Comparison of ENCODE assay signal across 14 cellular contexts in the genomic region with DNA sequence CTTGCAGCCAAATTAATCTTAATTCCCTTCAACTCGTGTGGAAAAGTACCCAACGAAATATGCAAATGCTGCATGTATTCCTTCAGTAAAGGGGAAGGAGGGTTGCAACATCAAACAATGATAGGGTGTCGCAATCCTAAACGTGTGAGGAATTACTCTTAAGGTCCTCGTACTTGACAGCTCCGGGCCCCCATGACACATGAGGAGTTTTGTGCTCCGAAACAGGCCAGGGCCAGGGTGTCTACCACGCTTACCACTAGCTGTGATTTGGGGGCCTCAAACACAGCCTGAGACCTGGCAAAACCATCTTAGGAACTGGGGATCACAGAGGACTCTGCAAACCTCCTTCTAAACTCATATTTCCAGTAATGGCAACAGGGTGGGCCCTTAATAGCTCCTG. TPM values are rescaled to one million over a fixed set of nuclear protein-coding genes. Genes with fewer than 3 reads are reported as not detected.
DNase-seq lines count a peak whose midpoint lies in the region; ATAC-seq, FAIRE-seq and TF ChIP-seq lines count a peak whose summit lies in the region.
"Had no signal": no experiment of that assay in that cellular context is flagged by ENCODE, and none has a peak within 500 bp of the region (broad histone marks: within the 10 kb centered on the region; RNA-seq: fewer than 3 reads in every experiment).

No MANE protein-coding gene starts in this region.

- H2AK5ac ChIP-seq in mesendoderm (ENCODE audit: low read length): no peak overlapping the region

- intact Hi-C loops in left cardiac atrium (cut with DNase I): loop anchor here in 1 of 2 donors (5.0 kb wide), 1 partner anchor 62 kb away; no protein-coding TSS in a partner anchor
- intact Hi-C loops in Right ventricle myocardium inferior (cut with DNase I): loop anchor here (5.0 kb wide), 1 partner anchor 62 kb away; no protein-coding TSS in a partner anchor

- no CpG with 5 or more reads among the region's 8 CpGs for WGBS in mesendoderm (ENCODE audit: extremely low coverage, insufficient coverage, low lambda C conversion rate)

- H3K4me2 ChIP-seq in mesendoderm (ENCODE audit: low read length): no peak overlapping the region

- ATAC-seq in left cardiac atrium: peak in 1 of 2 donors; percentile 10
- no peak for ATAC-seq in Right ventricle myocardium inferior
- ATAC-seq in HG03135 (IDR thresholded peaks at IDR 0.05; ENCODE audit: unreplicated experiment): no peak

- no peak overlapping the region for H3K27ac Mint-ChIP-seq in immature natural killer cell
- H3K27ac Mint-ChIP-seq: activated T-helper 2 cell treated with anti-CD3 and anti-CD28 coated beads, Interferon-gamma antibody, Interleukin-2, Interleukin-4, amounts not matched to agents 10 μg/mL and 5 μg/mL and 100 μg/mL, durations not matched to agents 14 hours and 24 hours and 36 hours had no signal

- no peak overlapping the region for H3K18ac ChIP-seq in mesendoderm (ENCODE audit: low read length)

- H3K36me3 Mint-ChIP-seq in immature natural killer cell: no peaks in the 10 kb centered on the region

- H3K4me1 ChIP-seq in mesendoderm (ENCODE audit: control insufficient read depth, low read depth, low read length): peaks cover 11% of the 10 kb centered on the region

- H3K9ac ChIP-seq in mesendoderm (ENCODE audit: low read length): no peak overlapping the region

- peaks cover 25 to 31% of the 10 kb centered on the region in 2 donors for H3K4me1 Mint-ChIP-seq in immature natural killer cell

- TF ChIP-seq CTCF in coronary artery (IDR thresholded peaks at IDR 0.05) (no peak), D721Med (IDR thresholded peaks at IDR 0.05; ENCODE audit: insufficient read depth, missing control alignments) (no peak)

- H3K79me2 ChIP-seq in mesendoderm (ENCODE audit: control insufficient read depth, insufficient read depth, low read length): no peaks in the 10 kb centered on the region

- H3K9me3 Mint-ChIP-seq in immature natural killer cell: no peaks in the 10 kb centered on the region
- H3K9me3 Mint-ChIP-seq: activated T-helper 2 cell treated with anti-CD3 and anti-CD28 coated beads, Interferon-gamma antibody, Interleukin-2, Interleukin-4, amounts not matched to agents 10 μg/mL and 5 μg/mL and 100 μg/mL, durations not matched to agents 14 hours and 24 hours and 36 hours had no signal

- H3K27me3 ChIP-seq in mesendoderm (ENCODE audit: insufficient read depth, low read length, poor library complexity): no peaks in the 10 kb centered on the region
- H3K27me3 ChIP-seq: thyroid gland had no signal

- H3K4ac ChIP-seq in mesendoderm (ENCODE audit: low read depth, low read length): no peak overlapping the region

- no peak overlapping the region for H4K5ac ChIP-seq in mesendoderm (ENCODE audit: low read length)

- peak; percentile 61 for DNase-seq in left cardiac atrium
- no peak for DNase-seq in Right ventricle myocardium inferior (ENCODE audit: missing footprints)
- DNase-seq in coronary artery (ENCODE audit: low spot score): no peak
- peak; percentile 59 for DNase-seq in mesendoderm
- no peak for DNase-seq in urothelium cell line (ENCODE audit: low spot score)
- no peak for DNase-seq in immature natural killer cell
- no peak for DNase-seq in D721Med (ENCODE audit: insufficient read length, low spot score)
- DNase-seq: GDM1, Karpas-422, NCI-H69 had no signal

- H3K23ac ChIP-seq in mesendoderm (ENCODE audit: low read length): no peak overlapping the region

- no peak overlapping the region for H4K8ac ChIP-seq in mesendoderm (ENCODE audit: low read depth, low read length)

- H3K36me3 ChIP-seq in mesendoderm (ENCODE audit: control insufficient read depth, insufficient read depth, low read length): no peaks in the 10 kb centered on the region
- H3K36me3 ChIP-seq: thyroid gland had no signal

- no peaks in the 10 kb centered on the region for H3K79me1 ChIP-seq in mesendoderm (ENCODE audit: low read length)

- peak overlapping the region; percentile 51 for H3K4me3 ChIP-seq in coronary artery
- no peak overlapping the region for H3K4me3 ChIP-seq in mesendoderm (ENCODE audit: low read length)
- H3K4me3 ChIP-seq: thyroid gland had no signal

- FAIRE-seq in urothelium cell line (lab: Jason Lieb, UNC): peak; percentile 9
- FAIRE-seq in D721Med (lab: Jason Lieb, UNC): no peak
- FAIRE-seq: A204.1 had no signal

- no peak overlapping the region for H2BK15ac ChIP-seq in mesendoderm (replicated peaks; ENCODE audit: low read depth)

- H3K27ac ChIP-seq in coronary artery (peak overlapping the region; percentile 37 to 88), mesendoderm (ENCODE audit: low read depth, low read length) (no peak overlapping the region)

- no peak overlapping the region for H3K4me3 Mint-ChIP-seq in immature natural killer cell

- H2BK5ac ChIP-seq in mesendoderm (ENCODE audit: low read length): no peak overlapping the region

- H2BK120ac ChIP-seq in mesendoderm (ENCODE audit: low read depth, low read length): no peak overlapping the region

- peaks cover 2 to 4% (median 3%) of the 10 kb centered on the region in 3 donors for H3K27me3 Mint-ChIP-seq in immature natural killer cell (ENCODE audit: low read depth in 3 of 3)

- no peak overlapping the region for H3K56ac ChIP-seq in mesendoderm (ENCODE audit: low read length)

RNA-seq across cellular contexts. Expression of a gene that starts 20.4 kb away (rescaled TPM):
- total RNA-seq in left cardiac atrium (100 to 1,000 TPM in 1 of 2 donors, 10 to 100 TPM in 1; 69.4 to 160 TPM), Right ventricle myocardium inferior (9.5 TPM)
- polyA plus RNA-seq in mesendoderm (2013, experiment 1 of 2): 30.2 TPM
- polyA plus RNA-seq in mesendoderm (2013, experiment 2 of 2): 33.0 TPM
- polyA plus RNA-seq in immature natural killer cell: 100 to 1,000 TPM; 525 to 765 (median 608) TPM

Comparison
In these comparisons a context has a peak if more than half of its experiments do, and no peak if none do; other contexts are left out.
1. DNase-seq: peak in left cardiac atrium (single experiment) and mesendoderm (single experiment); none in Right ventricle myocardium inferior (single experiment), coronary artery (single experiment), urothelium cell line (single experiment), immature natural killer cell (0 of 3) and D721Med (single experiment).